In the genomic region with DNA sequence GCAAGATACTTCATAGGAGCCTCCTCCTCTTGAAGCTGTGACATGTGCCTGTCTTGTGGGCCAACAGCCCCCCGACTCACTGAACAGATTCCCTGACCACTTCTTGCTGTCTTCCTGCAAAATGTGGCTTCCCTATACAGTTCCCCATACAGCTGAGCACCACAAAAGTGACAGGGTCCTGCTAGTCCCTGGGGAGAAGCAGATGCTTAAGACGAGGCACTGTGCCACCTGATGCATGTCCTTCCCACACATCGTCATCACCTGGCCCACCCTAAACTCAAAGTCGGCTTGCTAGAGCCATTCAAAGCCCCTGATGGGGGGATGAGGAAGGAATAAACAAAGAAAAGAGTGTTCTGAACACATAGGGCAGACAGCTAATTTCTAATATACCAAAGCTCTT, we compare ENCODE assay signal across 25 cellular contexts.
"Had no signal": no experiment of that assay in that cellular context is flagged by ENCODE, and none has a peak within 500 bp of the region (broad histone marks: within the 10 kb centered on the region; RNA-seq: fewer than 3 reads in every experiment).

No MANE protein-coding gene starts in this region.

- H3K4me3 ChIP-seq: left lung, lower lobe of right lung, right atrium auricular region, right lobe of liver, smooth muscle cell, tibial nerve, vagina had no signal

- H3K36me3 ChIP-seq: left lung, lower lobe of right lung, neutrophil, right atrium auricular region, right lobe of liver, tibial nerve, vagina had no signal

- H3K4me1 ChIP-seq: left lung, lower lobe of right lung, parathyroid adenoma, right atrium auricular region, right lobe of liver, vagina had no signal

- ATAC-seq: left colon; left lung; lower lobe of right lung; naive thymus-derived CD8-positive, alpha-beta T cell; right lobe of liver; stimulated activated memory B cell treated with anti-CD40 and anti-IgM and Interleukin-4, amounts not matched to agents 10 μg/mL and 1 μg/mL and 100 μg/mL, for 72 hours; stimulated activated naive CD8-positive, alpha-beta T cell treated with anti-CD3 and anti-CD28 coated beads, Interleukin-15, amount 100 ng/mL, for 72 hours had no signal

- H3K27me3 ChIP-seq: right atrium auricular region, right lobe of liver, vagina had no signal

- DNase-seq: hypothalamus; immature natural killer cell; kidney; left colon; left lung; lower lobe of right lung; mammary epithelial cell; mesenchymal stem cell; naive thymus-derived CD8-positive, alpha-beta T cell; occipital lobe; stimulated activated CD4-positive, alpha-beta T cell treated with anti-CD3 and anti-CD28 coated beads, Interleukin-1b, Interleukin-23, amount 100 ng/mL, for 48 hours; stimulated activated CD4-positive, alpha-beta T cell treated with anti-CD3 and anti-CD28 coated beads, Interleukin-2, amount 100 ng/mL, for 48 hours; stimulated activated CD4-positive, alpha-beta T cell treated with anti-CD3 and anti-CD28 coated beads, Interleukin-4, amount 100 ng/mL, for 4 hours; stimulated activated CD8-positive, alpha-beta memory T cell treated with anti-CD3 and anti-CD28 coated beads, Interleukin-4, amount 100 ng/mL, for 48 hours; stimulated activated naive CD4-positive, alpha-beta T cell treated with Interleukin-2 at 50 U/mL for 16 hours; stimulated activated naive CD8-positive, alpha-beta T cell treated with anti-CD3 and anti-CD28 coated beads, Interleukin-15, amount 100 ng/mL, for 72 hours; substantia nigra had no signal

- H2AFZ ChIP-seq: parathyroid adenoma had no signal

- H3K79me2 ChIP-seq: parathyroid adenoma had no signal

- H3K27ac ChIP-seq: left lung, lower lobe of right lung, neutrophil, parathyroid adenoma, right atrium auricular region, right lobe of liver, tibial nerve, vagina had no signal

- H3K4me2 ChIP-seq: smooth muscle cell had no signal

- H3K9me3 ChIP-seq: left lung, lower lobe of right lung, neutrophil, right atrium auricular region, right lobe of liver, tibial nerve, vagina had no signal

- H3K9ac ChIP-seq: parathyroid adenoma had no signal
